26 cellular contexts compared by ENCODE assay signal in the genomic region with DNA sequence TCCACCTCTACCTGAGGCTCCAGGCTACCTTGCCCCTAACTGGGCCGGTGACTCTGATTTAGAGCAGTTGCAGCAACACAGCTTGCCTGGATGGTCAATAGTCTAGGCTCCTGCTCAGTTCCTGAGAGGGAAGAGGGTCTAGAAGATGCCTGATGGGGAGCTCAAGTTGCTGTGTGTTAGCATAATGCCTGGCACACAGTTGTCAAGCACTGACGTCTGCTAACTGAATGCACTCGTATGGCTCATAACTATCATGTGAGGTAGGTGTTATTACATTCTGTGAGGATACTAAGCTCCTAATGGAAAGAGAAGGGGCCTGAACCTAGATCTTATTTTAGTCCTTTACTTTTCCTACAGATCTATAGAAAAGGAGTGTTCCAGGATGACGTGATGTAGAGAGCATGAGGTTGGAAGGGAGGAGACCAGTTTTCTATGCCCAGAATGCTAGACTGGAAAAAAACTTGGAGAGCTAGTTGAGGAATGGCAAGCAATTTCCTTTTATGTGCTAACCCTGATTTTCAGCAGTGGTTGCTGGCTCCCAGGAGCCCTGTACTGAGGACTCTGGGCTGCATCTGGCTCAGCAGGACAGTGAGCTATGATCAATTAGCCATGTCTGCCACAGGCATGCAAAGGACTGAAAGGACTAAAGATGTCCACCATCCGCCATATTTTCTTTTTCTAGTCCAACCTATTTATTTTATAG. TPM values are rescaled to one million over a fixed set of nuclear protein-coding genes. Genes with fewer than 3 reads are reported as not detected.
"Had no signal": no experiment of that assay in that cellular context is flagged by ENCODE, and none has a peak within 500 bp of the region (broad histone marks: within the 10 kb centered on the region; RNA-seq: fewer than 3 reads in every experiment).

No MANE protein-coding gene starts in this region.

- H3K27ac ChIP-seq: hepatocyte, lower lobe of right lung, neural progenitor cell, neutrophil, ovary, skin epidermis, stomach, testis, thyroid gland, transverse colon, upper lobe of left lung had no signal

- H3K9me3 Mint-ChIP-seq: nephron had no signal

- ATAC-seq: lower lobe of right lung; naive thymus-derived CD8-positive, alpha-beta T cell; sciatic nerve; stimulated activated naive B cell treated with anti-CD40 and anti-IgM and Interleukin-4, amounts not matched to agents 10 μg/mL and 1 μg/mL and 100 μg/mL, for 72 hours had no signal

- H3K4me1 ChIP-seq: lower lobe of right lung, neural progenitor cell, stomach, testis, thyroid gland, transverse colon, upper lobe of left lung had no signal

- H3K36me3 Mint-ChIP-seq: neural progenitor cell; stimulated activated naive B cell treated with anti-CD40 and anti-IgM and Interleukin-4, amounts not matched to agents 10 μg/mL and 1 μg/mL and 100 μg/mL, for 72 hours had no signal

- H3K4me3 ChIP-seq: hepatocyte, lower lobe of right lung, neural progenitor cell, ovary, right atrium auricular region, skin epidermis, stomach, testis, thyroid gland, transverse colon, upper lobe of left lung had no signal

- H3K27ac Mint-ChIP-seq: naive thymus-derived CD8-positive, alpha-beta T cell; nephron; neural progenitor cell; progenitor cell of endocrine pancreas; stimulated activated naive B cell treated with anti-CD40 and anti-IgM and Interleukin-4, amounts not matched to agents 10 μg/mL and 1 μg/mL and 100 μg/mL, for 72 hours had no signal

- H3K9me3 ChIP-seq: neutrophil, ovary, testis, thyroid gland, transverse colon had no signal

- H3K27me3 ChIP-seq: hepatocyte, neural progenitor cell, ovary, right atrium auricular region, stomach, testis, thyroid gland, transverse colon, upper lobe of left lung had no signal

- H3K4me3 Mint-ChIP-seq: naive thymus-derived CD8-positive, alpha-beta T cell; nephron; neural progenitor cell; stimulated activated naive B cell treated with anti-CD40 and anti-IgM and Interleukin-4, amounts not matched to agents 10 μg/mL and 1 μg/mL and 100 μg/mL, for 72 hours had no signal

- DNase-seq: islet precursor cell; lower lobe of right lung; mammary epithelial cell; mesenchymal stem cell; naive thymus-derived CD8-positive, alpha-beta T cell; occipital lobe; ovary; stimulated activated CD4-positive, alpha-beta T cell treated with anti-CD3 and anti-CD28 coated beads, Interleukin-12 subunit alpha, Interleukin-12 subunit beta, amount 100 ng/mL, for 4 hours; stimulated activated CD4-positive, alpha-beta T cell treated with anti-CD3 and anti-CD28 coated beads, Interleukin-15, amount 100 ng/mL, for 24 hours; stimulated activated CD4-positive, alpha-beta T cell treated with anti-CD3 and anti-CD28 coated beads, Interleukin-2, amount 100 ng/mL, for 24 hours; stimulated activated CD4-positive, alpha-beta T cell treated with anti-CD3 and anti-CD28 coated beads, Interleukin-4, amount 100 ng/mL, for 1 hour; stimulated activated naive B cell treated with anti-CD40 and anti-IgM and Interleukin-4, amounts not matched to agents 10 μg/mL and 1 μg/mL and 100 μg/mL, for 72 hours; stimulated activated naive CD8-positive, alpha-beta T cell treated with anti-CD3 and anti-CD28 coated beads, Interleukin-15, Interleukin-2, amounts not matched to agents 100 U/mL and 50 U/mL, for 24 hours; stomach; testis; thyroid gland; transverse colon; upper lobe of left lung had no signal

- H3K36me3 ChIP-seq: lower lobe of right lung, neural progenitor cell, neutrophil, ovary, right atrium auricular region, thyroid gland, transverse colon, upper lobe of left lung had no signal

- H3K4me1 Mint-ChIP-seq: naive thymus-derived CD8-positive, alpha-beta T cell; nephron; neural progenitor cell; stimulated activated naive B cell treated with anti-CD40 and anti-IgM and Interleukin-4, amounts not matched to agents 10 μg/mL and 1 μg/mL and 100 μg/mL, for 72 hours had no signal

RNA-seq across cellular contexts. Expression of a gene that starts 30.0 kb away (rescaled TPM):
- total RNA-seq: hepatocyte had no signal
